ENCODE assay signal across 8 cellular contexts in genomic region chr17:42311240-42312034, GRCh38. TPM values are rescaled to one million over a fixed set of nuclear protein-coding genes. Genes with fewer than 3 reads are reported as not detected.
DNase-seq lines count a peak whose midpoint lies in the region; TF ChIP-seq lines count a peak whose summit lies in the region.

No MANE protein-coding gene starts in this region.

- DNase-seq in activated T-cell treated with anti-CD3 and anti-CD28 coated beads, Interleukin-2, amount 50 U/mL, for 24 hours = peak; percentile 57
- DNase-seq in activated T-cell treated with anti-CD3 and anti-CD28 coated beads, Interleukin-2, amount 50 U/mL, for 1 hour = no peak
- no peak for DNase-seq in SK-N-MC (ENCODE audit: low read depth, low spot score)
- DNase-seq in epithelial cell of esophagus (ENCODE audit: low read depth) = peak; percentile 59
- no peak for DNase-seq in NCI-H2029 (lab: John Stamatoyannopoulos, UW)
- no peak for DNase-seq in mesenteric fat pad (ENCODE audit: low spot score)

- H3K27me3 Mint-ChIP-seq in activated T-cell treated with anti-CD3 and anti-CD28 coated beads, Interleukin-2, amount 50 U/mL, for 24 hours = no peaks in the 10 kb centered on the region

- no peak for TF ChIP-seq CTCF in epithelial cell of esophagus (IDR thresholded peaks at IDR 0.05; ENCODE audit: insufficient read depth, low read depth, low read length, missing control alignments)

- WGBS in urinary bladder = 24% methylated on average over 19 of the region's 19 CpGs

- peaks cover 9% of the 10 kb centered on the region; the same call in 1 of the 2 replicates for H3K36me3 ChIP-seq in SK-N-MC (ENCODE audit: insufficient read depth, low read length)
- peaks cover 40 to 46% of the 10 kb centered on the region in 2 donors for H3K36me3 ChIP-seq in mucosa of rectum (ENCODE audit: control insufficient read depth in 2 of 2, insufficient read depth in 2 of 2, low read length in 2 of 2)
- no peaks in the 10 kb centered on the region for H3K36me3 ChIP-seq in urinary bladder (ENCODE audit: insufficient read depth)

- H3K27ac ChIP-seq in SK-N-MC (peak overlapping the region; percentile 88), mucosa of rectum (ENCODE audit: low read depth in 2 of 2, low read length in 2 of 2) (peak overlapping the region; percentile 56 to 61), urinary bladder (ENCODE audit: low read depth) (peak overlapping the region; percentile 71)

- no peaks in the 10 kb centered on the region for H3K27me3 ChIP-seq in mucosa of rectum (ENCODE audit: control insufficient read depth in 2 of 2, insufficient read depth in 2 of 2, low read length in 2 of 2)

- no peaks in the 10 kb centered on the region for H3K9me3 Mint-ChIP-seq in activated T-cell treated with anti-CD3 and anti-CD28 coated beads, Interleukin-2, amount 50 U/mL, for 24 hours

- H3K4me3 ChIP-seq in SK-N-MC = peak overlapping the region; percentile 79
- no peak overlapping the region for H3K4me3 ChIP-seq in epithelial cell of esophagus (ENCODE audit: low read length)
- H3K4me3 ChIP-seq in mucosa of rectum (ENCODE audit: low read length in 2 of 2) = no peak overlapping the region
- H3K4me3 ChIP-seq in urinary bladder (ENCODE audit: low read depth, low read length) = no peak overlapping the region

- H3K4me3 Mint-ChIP-seq in activated T-cell treated with anti-CD3 and anti-CD28 coated beads, Interleukin-2, amount 50 U/mL, for 24 hours = peak overlapping the region; percentile 71

- H3K4me1 ChIP-seq in mucosa of rectum (ENCODE audit: control insufficient read depth in 2 of 2, insufficient read depth in 2 of 2, low read length in 2 of 2) (peaks cover 5 to 11% of the 10 kb centered on the region in 2 donors), urinary bladder (ENCODE audit: insufficient read depth) (no peaks in the 10 kb centered on the region)

- H3K9ac ChIP-seq in SK-N-MC (ENCODE audit: insufficient read length) (peak overlapping the region; percentile 69), mucosa of rectum (ENCODE audit: low read depth in 1 of 2, low read length in 2 of 2) (no peak overlapping the region)

- peak overlapping the region; percentile 96 for H3K27ac Mint-ChIP-seq in activated T-cell treated with anti-CD3 and anti-CD28 coated beads, Interleukin-2, amount 50 U/mL, for 24 hours

- H3K4me1 Mint-ChIP-seq in activated T-cell treated with anti-CD3 and anti-CD28 coated beads, Interleukin-2, amount 50 U/mL, for 24 hours (ENCODE audit: low read depth) = peaks cover 85% of the 10 kb centered on the region

- H3K9me3 ChIP-seq in SK-N-MC (ENCODE audit: low read depth, low read length) = no peaks in the 10 kb centered on the region
- H3K9me3 ChIP-seq in mucosa of rectum (ENCODE audit: control insufficient read depth in 2 of 2, low read length in 2 of 2) = no peaks in the 10 kb centered on the region

- peaks cover 98% of the 10 kb centered on the region for H3K36me3 Mint-ChIP-seq in activated T-cell treated with anti-CD3 and anti-CD28 coated beads, Interleukin-2, amount 50 U/mL, for 24 hours (ENCODE audit: low read depth)

RNA-seq across cellular contexts. Expression of gene STAT5A, which starts 23.1 kb away (rescaled TPM):
- total RNA-seq in urinary bladder (14.9 TPM), mesenteric fat pad (130 TPM)
- polyA plus RNA-seq in urinary bladder = 34.0 TPM

RNA-seq across cellular contexts. Expression of gene STAT5B, which starts 35.2 kb away (rescaled TPM):
- total RNA-seq in urinary bladder (37.6 TPM), mesenteric fat pad (106 TPM)
- 66.3 TPM for polyA plus RNA-seq in urinary bladder

Comparison
In these comparisons a context has a peak if more than half of its experiments do, and no peak if none do; other contexts are left out.
1. DNase-seq: peak in activated T-cell treated with anti-CD3 and anti-CD28 coated beads, Interleukin-2, amount 50 U/mL, for 24 hours (single experiment) and epithelial cell of esophagus (single experiment); none in activated T-cell treated with anti-CD3 and anti-CD28 coated beads, Interleukin-2, amount 50 U/mL, for 1 hour (single experiment), SK-N-MC (single experiment), NCI-H2029 (single experiment) and mesenteric fat pad (single experiment).
2. Peak in every context shown above with its lines, with median percentiles within 50 percentile points of each other: H3K27ac ChIP-seq.